ENCODE assay signal across 9 cellular contexts in genomic region chr3:75294124-75294523, GRCh38.
A peak's percentile ranks its signal among the peaks of the same experiment; 100 is the strongest.
DNase-seq lines count a peak whose midpoint lies in the region; ATAC-seq and TF ChIP-seq lines count a peak whose summit lies in the region.
"Had no signal": no experiment of that assay in that cellular context is flagged by ENCODE, and none has a peak within 500 bp of the region (broad histone marks: within the 10 kb centered on the region; RNA-seq: fewer than 3 reads in every experiment).

No MANE protein-coding gene starts in this region.

- H2AFZ ChIP-seq in parathyroid adenoma = no peak overlapping the region

- H3K4me3 ChIP-seq in RWPE2 (ENCODE audit: severe bottlenecking) = no peak overlapping the region
- no peak overlapping the region for H3K4me3 ChIP-seq in foreskin fibroblast (ENCODE audit: low read depth in 1 of 2, low read length in 2 of 2)
- H3K4me3 ChIP-seq in parathyroid adenoma (ENCODE audit: low read depth, low read length) = no peak overlapping the region
- H3K4me3 ChIP-seq: BLaER1 had no signal

- ATAC-seq in HG02678 (IDR thresholded peaks at IDR 0.05; ENCODE audit: unreplicated experiment) = peak; percentile 68
- ATAC-seq in RWPE2 (ENCODE audit: low read depth) = peak; percentile 88
- ATAC-seq in GM21529 (IDR thresholded peaks at IDR 0.05; ENCODE audit: unreplicated experiment) = no peak

- H3K27ac ChIP-seq in RWPE2 (ENCODE audit: poor library complexity, severe bottlenecking) (no peak overlapping the region), parathyroid adenoma (no peak overlapping the region)
- H3K27ac ChIP-seq: BLaER1 had no signal

- TF ChIP-seq CTCF in RWPE2 (IDR thresholded peaks at IDR 0.05; ENCODE audit: poor library complexity, severe bottlenecking) (peak; percentile 37), foreskin fibroblast (IDR thresholded peaks at IDR 0.05; ENCODE audit: low read depth, low read length) (peak; percentile 73), parathyroid adenoma (IDR thresholded peaks at IDR 0.05) (peak; percentile 81)

- H3K4me2 ChIP-seq in parathyroid adenoma (ENCODE audit: low read length) = no peak overlapping the region
- H3K4me2 ChIP-seq: BLaER1 had no signal

- no peaks in the 10 kb centered on the region for H3K79me2 ChIP-seq in parathyroid adenoma

- H3K27me3 ChIP-seq in RWPE2 (ENCODE audit: insufficient read depth, poor library complexity, severe bottlenecking) = no peaks in the 10 kb centered on the region
- no peaks in the 10 kb centered on the region for H3K27me3 ChIP-seq in parathyroid adenoma (ENCODE audit: control insufficient read depth, insufficient read depth, low read length)
- H3K27me3 ChIP-seq: BLaER1 had no signal

- H3K9ac ChIP-seq in parathyroid adenoma = no peak overlapping the region
- H3K9ac ChIP-seq: BLaER1 had no signal

- H3K9me3 ChIP-seq in RWPE2 (ENCODE audit: severe bottlenecking) (no peaks in the 10 kb centered on the region), parathyroid adenoma (ENCODE audit: control insufficient read depth, low read length) (no peaks in the 10 kb centered on the region)

- no peaks in the 10 kb centered on the region for H3K4me1 ChIP-seq in RWPE2 (ENCODE audit: insufficient read depth, poor library complexity, severe bottlenecking)
- H3K4me1 ChIP-seq in parathyroid adenoma = no peaks in the 10 kb centered on the region
- H3K4me1 ChIP-seq: BLaER1 had no signal

- no peaks in the 10 kb centered on the region for H3K36me3 ChIP-seq in RWPE2 (ENCODE audit: low read depth)
- no peaks in the 10 kb centered on the region for H3K36me3 ChIP-seq in parathyroid adenoma (ENCODE audit: control insufficient read depth, insufficient read depth, low read length)
- H3K36me3 ChIP-seq: BLaER1 had no signal

- DNase-seq in NCI-H1105 treated with DMSO at 0.1 percent for 48 hours (lab: John Stamatoyannopoulos, UW) (peak; percentile 12), NCI-H1105 (lab: John Stamatoyannopoulos, UW) (no peak), RWPE2 (ENCODE audit: low spot score) (no peak), foreskin fibroblast (peak; percentile 9 to 58), NOMO-1 treated with dmso at 0.1 percent for 144 hours (lab: John Stamatoyannopoulos, UW; ENCODE audit: unreplicated experiment) (no peak)

Comparison
In these comparisons a context has a peak if more than half of its experiments do, and no peak if none do; other contexts are left out.
1. DNase-seq: peak in NCI-H1105 treated with DMSO at 0.1 percent for 48 hours (single experiment) and foreskin fibroblast (2 of 2); none in NCI-H1105 (single experiment), RWPE2 (single experiment) and NOMO-1 treated with dmso at 0.1 percent for 144 hours (single experiment).
2. Peak in every context shown above with its lines, with median percentiles within 50 percentile points of each other: CTCF ChIP-seq.